ENCODE assay signal across 1 cellular context in the genomic region with DNA sequence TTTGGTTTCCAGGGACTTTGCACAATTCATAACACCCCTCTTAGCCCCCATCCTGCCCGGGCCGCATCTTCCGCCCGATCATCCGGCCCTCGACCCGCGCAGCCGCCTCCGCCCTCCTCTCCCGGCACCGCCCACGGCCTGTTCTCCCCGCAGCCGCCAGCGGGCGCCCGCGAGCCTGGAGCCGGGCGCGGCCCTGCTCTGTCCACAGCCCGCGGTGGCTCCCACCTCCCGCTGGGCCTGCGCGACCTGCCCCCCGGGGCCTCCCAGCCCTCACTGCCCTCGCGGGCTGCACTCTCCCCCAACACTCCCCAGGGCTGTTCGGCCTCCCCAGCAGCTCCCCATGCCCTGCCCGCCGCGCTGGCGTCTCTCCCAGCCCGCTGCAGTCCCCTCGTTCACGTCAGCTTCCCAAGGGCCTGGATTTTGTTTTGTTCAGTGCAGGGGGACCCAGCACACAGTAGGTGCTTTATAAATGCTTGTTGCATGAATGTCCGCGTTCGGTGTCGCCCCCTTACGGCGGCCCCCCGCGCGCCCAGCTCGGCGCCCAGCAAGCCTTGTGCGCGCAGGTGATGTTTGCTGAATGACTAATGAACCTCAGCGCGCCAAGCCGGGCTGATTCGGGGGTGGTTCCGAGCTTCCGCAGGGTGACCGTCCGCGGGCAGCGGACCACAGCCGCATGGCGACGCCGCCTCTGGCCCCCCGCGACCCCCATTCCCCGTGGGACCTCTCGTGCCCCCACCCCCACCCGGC.
TF ChIP-seq lines count a peak whose summit lies in the region.

No MANE protein-coding gene starts in this region.

TF ChIP-seq in HepG2, 621 proteins besides CTCF, POLR2A, EP300 and RAD21 (continues in another document):
- TF ChIP-seq, protein P1, sequence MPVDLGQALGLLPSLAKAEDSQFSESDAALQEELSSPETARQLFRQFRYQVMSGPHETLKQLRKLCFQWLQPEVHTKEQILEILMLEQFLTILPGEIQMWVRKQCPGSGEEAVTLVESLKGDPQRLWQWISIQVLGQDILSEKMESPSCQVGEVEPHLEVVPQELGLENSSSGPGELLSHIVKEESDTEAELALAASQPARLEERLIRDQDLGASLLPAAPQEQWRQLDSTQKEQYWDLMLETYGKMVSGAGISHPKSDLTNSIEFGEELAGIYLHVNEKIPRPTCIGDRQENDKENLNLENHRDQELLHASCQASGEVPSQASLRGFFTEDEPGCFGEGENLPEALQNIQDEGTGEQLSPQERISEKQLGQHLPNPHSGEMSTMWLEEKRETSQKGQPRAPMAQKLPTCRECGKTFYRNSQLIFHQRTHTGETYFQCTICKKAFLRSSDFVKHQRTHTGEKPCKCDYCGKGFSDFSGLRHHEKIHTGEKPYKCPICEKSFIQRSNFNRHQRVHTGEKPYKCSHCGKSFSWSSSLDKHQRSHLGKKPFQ (CRISPR knock-in tag; IDR thresholded peaks at IDR 0.05; ENCODE audit: insufficient replicate concordance) = no peak
- TF ChIP-seq JDP2 (CRISPR knock-in tag; IDR thresholded peaks at IDR 0.05; ENCODE audit: borderline replicate concordance) = no peak
- TF ChIP-seq CCDC6 (CRISPR knock-in tag; IDR thresholded peaks at IDR 0.05) = peak; percentile 80; the same call in 1 of the 2 replicates
- no peak for TF ChIP-seq HCFC1 (IDR thresholded peaks at IDR 0.05; ENCODE audit: low read depth, low read length)
- TF ChIP-seq, protein P2, sequence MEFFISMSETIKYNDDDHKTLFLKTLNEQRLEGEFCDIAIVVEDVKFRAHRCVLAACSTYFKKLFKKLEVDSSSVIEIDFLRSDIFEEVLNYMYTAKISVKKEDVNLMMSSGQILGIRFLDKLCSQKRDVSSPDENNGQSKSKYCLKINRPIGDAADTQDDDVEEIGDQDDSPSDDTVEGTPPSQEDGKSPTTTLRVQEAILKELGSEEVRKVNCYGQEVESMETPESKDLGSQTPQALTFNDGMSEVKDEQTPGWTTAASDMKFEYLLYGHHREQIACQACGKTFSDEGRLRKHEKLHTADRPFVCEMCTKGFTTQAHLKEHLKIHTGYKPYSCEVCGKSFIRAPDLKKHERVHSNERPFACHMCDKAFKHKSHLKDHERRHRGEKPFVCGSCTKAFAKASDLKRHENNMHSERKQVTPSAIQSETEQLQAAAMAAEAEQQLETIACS (CRISPR knock-in tag; IDR thresholded peaks at IDR 0.05) = peak; percentile 69; the same call in 1 of the 2 replicates
- TF ChIP-seq, protein P3, sequence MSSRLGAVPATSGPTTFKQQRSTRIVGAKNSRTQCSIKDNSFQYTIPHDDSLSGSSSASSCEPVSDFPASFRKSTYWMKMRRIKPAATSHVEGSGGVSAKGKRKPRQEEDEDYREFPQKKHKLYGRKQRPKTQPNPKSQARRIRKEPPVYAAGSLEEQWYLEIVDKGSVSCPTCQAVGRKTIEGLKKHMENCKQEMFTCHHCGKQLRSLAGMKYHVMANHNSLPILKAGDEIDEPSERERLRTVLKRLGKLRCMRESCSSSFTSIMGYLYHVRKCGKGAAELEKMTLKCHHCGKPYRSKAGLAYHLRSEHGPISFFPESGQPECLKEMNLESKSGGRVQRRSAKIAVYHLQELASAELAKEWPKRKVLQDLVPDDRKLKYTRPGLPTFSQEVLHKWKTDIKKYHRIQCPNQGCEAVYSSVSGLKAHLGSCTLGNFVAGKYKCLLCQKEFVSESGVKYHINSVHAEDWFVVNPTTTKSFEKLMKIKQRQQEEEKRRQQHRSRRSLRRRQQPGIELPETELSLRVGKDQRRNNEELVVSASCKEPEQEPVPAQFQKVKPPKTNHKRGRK (CRISPR knock-in tag; IDR thresholded peaks at IDR 0.05) = no peak
- no peak for TF ChIP-seq KLF6 (CRISPR knock-in tag; IDR thresholded peaks at IDR 0.05)
- no peak for TF ChIP-seq ZNF484 (CRISPR knock-in tag; IDR thresholded peaks at IDR 0.05; ENCODE audit: borderline replicate concordance, low read depth)
- no peak for TF ChIP-seq SIX4 (CRISPR knock-in tag; IDR thresholded peaks at IDR 0.05)
- TF ChIP-seq PTBP1 (IDR thresholded peaks at IDR 0.05; ENCODE audit: low read depth, low read length, poor library complexity, severe bottlenecking) = no peak
- peak; percentile 68 for TF ChIP-seq HNRNPLL (IDR thresholded peaks at IDR 0.05; ENCODE audit: low read depth, low read length, poor library complexity, severe bottlenecking)
- no peak for TF ChIP-seq ZFAT (CRISPR knock-in tag; conservative IDR thresholded peaks at IDR 0.05)
- no peak for TF ChIP-seq ZNF335 (CRISPR knock-in tag; IDR thresholded peaks at IDR 0.05)
- TF ChIP-seq, protein P4, sequence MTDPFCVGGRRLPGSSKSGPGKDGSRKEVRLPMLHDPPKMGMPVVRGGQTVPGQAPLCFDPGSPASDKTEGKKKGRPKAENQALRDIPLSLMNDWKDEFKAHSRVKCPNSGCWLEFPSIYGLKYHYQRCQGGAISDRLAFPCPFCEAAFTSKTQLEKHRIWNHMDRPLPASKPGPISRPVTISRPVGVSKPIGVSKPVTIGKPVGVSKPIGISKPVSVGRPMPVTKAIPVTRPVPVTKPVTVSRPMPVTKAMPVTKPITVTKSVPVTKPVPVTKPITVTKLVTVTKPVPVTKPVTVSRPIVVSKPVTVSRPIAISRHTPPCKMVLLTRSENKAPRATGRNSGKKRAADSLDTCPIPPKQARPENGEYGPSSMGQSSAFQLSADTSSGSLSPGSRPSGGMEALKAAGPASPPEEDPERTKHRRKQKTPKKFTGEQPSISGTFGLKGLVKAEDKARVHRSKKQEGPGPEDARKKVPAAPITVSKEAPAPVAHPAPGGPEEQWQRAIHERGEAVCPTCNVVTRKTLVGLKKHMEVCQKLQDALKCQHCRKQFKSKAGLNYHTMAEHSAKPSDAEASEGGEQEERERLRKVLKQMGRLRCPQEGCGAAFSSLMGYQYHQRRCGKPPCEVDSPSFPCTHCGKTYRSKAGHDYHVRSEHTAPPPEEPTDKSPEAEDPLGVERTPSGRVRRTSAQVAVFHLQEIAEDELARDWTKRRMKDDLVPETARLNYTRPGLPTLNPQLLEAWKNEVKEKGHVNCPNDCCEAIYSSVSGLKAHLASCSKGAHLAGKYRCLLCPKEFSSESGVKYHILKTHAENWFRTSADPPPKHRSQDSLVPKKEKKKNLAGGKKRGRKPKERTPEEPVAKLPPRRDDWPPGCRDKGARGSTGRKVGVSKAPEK (CRISPR knock-in tag; IDR thresholded peaks at IDR 0.05; ENCODE audit: borderline replicate concordance) = no peak
- no peak for TF ChIP-seq TAF15 (IDR thresholded peaks at IDR 0.05; ENCODE audit: low read depth, low read length, poor library complexity, severe bottlenecking)
- no peak for TF ChIP-seq ZNF10 (CRISPR knock-in tag; IDR thresholded peaks at IDR 0.05; ENCODE audit: borderline replicate concordance, low read depth)
- TF ChIP-seq SAFB2 (CRISPR knock-in tag; IDR thresholded peaks at IDR 0.05; ENCODE audit: borderline replicate concordance, low read depth) = 0 out of 2 replicates have a peak, but pooled peaks have one; percentile 88
- no peak for TF ChIP-seq ZNF652 (CRISPR knock-in tag; IDR thresholded peaks at IDR 0.05; ENCODE audit: borderline replicate concordance, low read depth)
- TF ChIP-seq ZNF850 (CRISPR knock-in tag; conservative IDR thresholded peaks at IDR 0.05) = no peak
- TF ChIP-seq, protein P5, sequence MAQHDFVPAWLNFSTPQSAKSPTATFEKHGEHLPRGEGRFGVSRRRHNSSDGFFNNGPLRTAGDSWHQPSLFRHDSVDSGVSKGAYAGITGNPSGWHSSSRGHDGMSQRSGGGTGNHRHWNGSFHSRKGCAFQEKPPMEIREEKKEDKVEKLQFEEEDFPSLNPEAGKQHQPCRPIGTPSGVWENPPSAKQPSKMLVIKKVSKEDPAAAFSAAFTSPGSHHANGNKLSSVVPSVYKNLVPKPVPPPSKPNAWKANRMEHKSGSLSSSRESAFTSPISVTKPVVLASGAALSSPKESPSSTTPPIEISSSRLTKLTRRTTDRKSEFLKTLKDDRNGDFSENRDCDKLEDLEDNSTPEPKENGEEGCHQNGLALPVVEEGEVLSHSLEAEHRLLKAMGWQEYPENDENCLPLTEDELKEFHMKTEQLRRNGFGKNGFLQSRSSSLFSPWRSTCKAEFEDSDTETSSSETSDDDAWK (CRISPR knock-in tag; IDR thresholded peaks at IDR 0.05) = no peak
- TF ChIP-seq IRX3 (CRISPR knock-in tag; IDR thresholded peaks at IDR 0.05; ENCODE audit: borderline replicate concordance, low read depth) = no peak
- TF ChIP-seq HHEX (CRISPR knock-in tag; IDR thresholded peaks at IDR 0.05) = no peak
- TF ChIP-seq, protein P6, sequence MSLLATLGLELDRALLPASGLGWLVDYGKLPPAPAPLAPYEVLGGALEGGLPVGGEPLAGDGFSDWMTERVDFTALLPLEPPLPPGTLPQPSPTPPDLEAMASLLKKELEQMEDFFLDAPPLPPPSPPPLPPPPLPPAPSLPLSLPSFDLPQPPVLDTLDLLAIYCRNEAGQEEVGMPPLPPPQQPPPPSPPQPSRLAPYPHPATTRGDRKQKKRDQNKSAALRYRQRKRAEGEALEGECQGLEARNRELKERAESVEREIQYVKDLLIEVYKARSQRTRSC (CRISPR knock-in tag; IDR thresholded peaks at IDR 0.05; ENCODE audit: low read depth) = no peak
- TF ChIP-seq ZNF530 (CRISPR knock-in tag; IDR thresholded peaks at IDR 0.05; ENCODE audit: low read depth) = no peak
- TF ChIP-seq, protein P7, sequence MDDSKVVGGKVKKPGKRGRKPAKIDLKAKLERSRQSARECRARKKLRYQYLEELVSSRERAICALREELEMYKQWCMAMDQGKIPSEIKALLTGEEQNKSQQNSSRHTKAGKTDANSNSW (CRISPR knock-in tag; IDR thresholded peaks at IDR 0.05; ENCODE audit: borderline replicate concordance) = no peak
- TF ChIP-seq ZNF224 (CRISPR knock-in tag; IDR thresholded peaks at IDR 0.05) = no peak
- peak; percentile 93 for TF ChIP-seq KLF12 (CRISPR knock-in tag; IDR thresholded peaks at IDR 0.05; ENCODE audit: borderline replicate concordance)
- TF ChIP-seq RAD51 (IDR thresholded peaks at IDR 0.05; ENCODE audit: borderline replicate concordance) = no peak
- no peak for TF ChIP-seq ZNF782 (CRISPR knock-in tag; IDR thresholded peaks at IDR 0.05; ENCODE audit: borderline replicate concordance)
- peak; percentile 18; the same call in 1 of the 2 replicates for TF ChIP-seq ZNF563 (CRISPR knock-in tag; IDR thresholded peaks at IDR 0.05)
- TF ChIP-seq SSRP1 (CRISPR knock-in tag; IDR thresholded peaks at IDR 0.05) = no peak
- TF ChIP-seq SALL2 (CRISPR knock-in tag; IDR thresholded peaks at IDR 0.05) = 0 out of 2 replicates have a peak, but pooled peaks have one; percentile 38
- peak; percentile 52; the same call in 1 of the 2 replicates for TF ChIP-seq HOXA9 (CRISPR knock-in tag; IDR thresholded peaks at IDR 0.05; ENCODE audit: borderline replicate concordance)
- no peak for TF ChIP-seq ZNF260 (CRISPR knock-in tag; IDR thresholded peaks at IDR 0.05; ENCODE audit: borderline replicate concordance, low read depth)
- TF ChIP-seq ZNF615 (CRISPR knock-in tag; IDR thresholded peaks at IDR 0.05; ENCODE audit: borderline replicate concordance) = no peak
- TF ChIP-seq, protein P8, sequence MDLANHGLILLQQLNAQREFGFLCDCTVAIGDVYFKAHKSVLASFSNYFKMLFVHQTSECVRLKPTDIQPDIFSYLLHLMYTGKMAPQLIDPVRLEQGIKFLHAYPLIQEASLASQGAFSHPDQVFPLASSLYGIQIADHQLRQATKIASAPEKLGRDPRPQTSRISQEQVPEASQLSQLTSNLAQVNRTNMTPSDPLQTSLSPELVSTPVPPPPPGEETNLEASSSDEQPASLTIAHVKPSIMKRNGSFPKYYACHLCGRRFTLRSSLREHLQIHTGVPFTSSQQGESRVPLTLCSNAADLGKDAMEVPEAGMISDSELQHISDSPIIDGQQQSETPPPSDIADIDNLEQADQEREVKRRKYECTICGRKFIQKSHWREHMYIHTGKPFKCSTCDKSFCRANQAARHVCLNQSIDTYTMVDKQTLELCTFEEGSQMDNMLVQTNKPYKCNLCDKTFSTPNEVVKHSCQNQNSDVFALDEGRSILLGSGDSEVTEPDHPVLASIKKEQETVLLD (CRISPR knock-in tag; IDR thresholded peaks at IDR 0.05; ENCODE audit: low read depth) = 0 out of 2 replicates have a peak, but pooled peaks have one; percentile 37
- TF ChIP-seq FOXC1 (CRISPR knock-in tag; IDR thresholded peaks at IDR 0.05; ENCODE audit: borderline replicate concordance) = no peak; the same call in 1 of the 2 replicates
- no peak; the same call in 1 of the 2 replicates for TF ChIP-seq ATF7-NPFF (CRISPR knock-in tag; IDR thresholded peaks at IDR 0.05; ENCODE audit: low read depth)
- no peak for TF ChIP-seq SMARCC2 (IDR thresholded peaks at IDR 0.05)
- TF ChIP-seq SP1 (IDR thresholded peaks at IDR 0.05) = no peak
- TF ChIP-seq SP1 (CRISPR knock-in tag; IDR thresholded peaks at IDR 0.05) = peak; percentile 47
- no peak for TF ChIP-seq ZKSCAN8 (CRISPR knock-in tag; IDR thresholded peaks at IDR 0.05; ENCODE audit: borderline replicate concordance)
- TF ChIP-seq HDAC1 (CRISPR knock-in tag; IDR thresholded peaks at IDR 0.05) = peak; percentile 18; the same call in 1 of the 2 replicates
- TF ChIP-seq, protein P9, sequence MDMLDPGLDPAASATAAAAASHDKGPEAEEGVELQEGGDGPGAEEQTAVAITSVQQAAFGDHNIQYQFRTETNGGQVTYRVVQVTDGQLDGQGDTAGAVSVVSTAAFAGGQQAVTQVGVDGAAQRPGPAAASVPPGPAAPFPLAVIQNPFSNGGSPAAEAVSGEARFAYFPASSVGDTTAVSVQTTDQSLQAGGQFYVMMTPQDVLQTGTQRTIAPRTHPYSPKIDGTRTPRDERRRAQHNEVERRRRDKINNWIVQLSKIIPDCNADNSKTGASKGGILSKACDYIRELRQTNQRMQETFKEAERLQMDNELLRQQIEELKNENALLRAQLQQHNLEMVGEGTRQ (IDR thresholded peaks at IDR 0.05; ENCODE audit: low read depth, low read length) = no peak
- TF ChIP-seq, protein P9 (CRISPR knock-in tag; IDR thresholded peaks at IDR 0.05; ENCODE audit: borderline replicate concordance) = no peak
- TF ChIP-seq ZNF773 (CRISPR knock-in tag; IDR thresholded peaks at IDR 0.05; ENCODE audit: borderline replicate concordance) = no peak
- no peak for TF ChIP-seq NPAS2 (CRISPR knock-in tag; IDR thresholded peaks at IDR 0.05; ENCODE audit: borderline replicate concordance)
- TF ChIP-seq SOX6 (IDR thresholded peaks at IDR 0.05) = no peak
- no peak for TF ChIP-seq SOX6 (CRISPR knock-in tag; IDR thresholded peaks at IDR 0.05)
- no peak for TF ChIP-seq ATM (IDR thresholded peaks at IDR 0.05; ENCODE audit: borderline replicate concordance)
